ENCODE assay signal across 22 cellular contexts in the genomic region with DNA sequence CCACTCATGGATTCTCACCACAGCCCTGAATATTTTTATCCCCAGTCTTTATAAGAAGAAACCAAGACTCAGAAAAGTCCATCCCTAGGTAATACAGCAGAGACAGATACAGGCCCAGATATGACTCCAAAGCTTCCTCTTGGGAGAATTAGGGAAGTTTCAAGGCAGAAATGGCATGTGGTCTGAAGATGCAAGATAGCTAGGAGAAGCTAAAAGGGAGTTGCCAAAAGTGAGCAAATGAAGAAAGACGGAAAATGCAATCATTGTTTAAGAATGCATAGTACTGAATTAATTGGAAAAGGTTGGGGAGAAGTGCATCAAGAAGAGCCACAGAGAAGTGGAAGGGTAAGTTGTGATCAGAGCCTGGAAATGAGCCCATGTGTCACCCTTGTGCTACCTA.
DNase-seq lines count a peak whose midpoint lies in the region; ATAC-seq and TF ChIP-seq lines count a peak whose summit lies in the region.
"Had no signal": no experiment of that assay in that cellular context is flagged by ENCODE, and none has a peak within 500 bp of the region (broad histone marks: within the 10 kb centered on the region; RNA-seq: fewer than 3 reads in every experiment).

No MANE protein-coding gene starts in this region.

- POLR2A ChIA-PET in MCF 10A (lab: Yijun Ruan, JAX): interaction anchor here (0.7 to 3.2 kb wide), 6 partner anchors 16 to 105 kb away, joined by 3 to 7 read pairs (median 4); no protein-coding TSS in a partner anchor
- POLR2A ChIA-PET in activated CD4-positive, alpha-beta memory T cell treated with anti-CD3 and anti-CD28 coated beads, Interleukin-2, amount 10 ng/mL, durations not matched to agents 7 days and 5 days (lab: Charles Lee): no interaction called here

- ATAC-seq in HG02885 (IDR thresholded peaks at IDR 0.05; ENCODE audit: poor library complexity, unreplicated experiment) (no peak), HG03196 (IDR thresholded peaks at IDR 0.05; ENCODE audit: unreplicated experiment) (no peak)

- H3K27me3 ChIP-seq in breast epithelium (no peaks in the 10 kb centered on the region), mammary epithelial cell (ENCODE audit: insufficient read depth, low read length) (no peaks in the 10 kb centered on the region), osteoblast (ENCODE audit: insufficient read depth, low read length) (no peaks in the 10 kb centered on the region)

- WGBS in mammary epithelial cell (ENCODE audit: low coverage, missing lambda C conversion rate): 84% methylated on average over 1 of the region's 1 CpG

- H3K27me3 Mint-ChIP-seq in MCF 10A (ENCODE audit: insufficient read depth, unreplicated experiment): no peaks in the 10 kb centered on the region
- H3K27me3 Mint-ChIP-seq in activated CD4-positive, alpha-beta memory T cell treated with anti-CD3 and anti-CD28 coated beads, Interleukin-2, amount 10 ng/mL, durations not matched to agents 7 days and 5 days: peaks cover 16% of the 10 kb centered on the region

- H3K4me2 ChIP-seq in mammary epithelial cell (ENCODE audit: insufficient read depth, low read depth, low read length): no peak overlapping the region
- peak overlapping the region; percentile 23 for H3K4me2 ChIP-seq in osteoblast (ENCODE audit: insufficient read depth, low read length)

- DNase-seq in MCF 10A (ENCODE audit: unreplicated experiment) (no peak), breast epithelium (ENCODE audit: low spot score in 2 of 2) (no peak), NCI-H226 (peak; percentile 53), mammary epithelial cell (no peak), osteoblast (ENCODE audit: insufficient read length, low spot score, missing footprints) (no peak)
- DNase-seq in activated CD4-positive, alpha-beta memory T cell treated with anti-CD3 and anti-CD28 coated beads, Interleukin-2, amount 10 ng/mL, durations not matched to agents 7 days and 5 days: no peak
- DNase-seq: DMS53, KG1, NCI-H1105, NCI-H146, NCI-H2029 treated with DMSO at 0.1 percent for 48 hours, NCI-H2171, NCI-H524 treated with DMSO at 0.1 percent for 48 hours, NCI-H82, OCI-M1, Right ventricle myocardium superior had no signal

- TF ChIP-seq CTCF in MCF 10A (IDR thresholded peaks at IDR 0.05; ENCODE audit: unreplicated experiment) (no peak), breast epithelium (IDR thresholded peaks at IDR 0.05) (no peak), mammary epithelial cell (conservative IDR thresholded peaks at IDR 0.05 in 1 of 2, IDR thresholded peaks at IDR 0.05 in 1 of 2; ENCODE audit: extremely low read depth in 1 of 2, insufficient read depth in 1 of 2, low read depth in 1 of 2, low read length in 2 of 2) (no peak), osteoblast (IDR thresholded peaks at IDR 0.05; ENCODE audit: extremely low read depth, low read depth, low read length) (no peak)

- H3K4me1 ChIP-seq in breast epithelium: no peaks in the 10 kb centered on the region
- H3K4me1 ChIP-seq in mammary epithelial cell (ENCODE audit: insufficient read depth, low read length): peaks cover 55% of the 10 kb centered on the region
- H3K4me1 ChIP-seq in osteoblast (ENCODE audit: insufficient read depth, low read length): peaks cover 62% of the 10 kb centered on the region
- H3K4me1 ChIP-seq: HAP-1 had no signal

- H3K79me2 ChIP-seq in mammary epithelial cell (ENCODE audit: insufficient read depth, low read length) (no peaks in the 10 kb centered on the region), osteoblast (ENCODE audit: insufficient read depth, low read length) (no peaks in the 10 kb centered on the region)

- H4K20me1 ChIP-seq in mammary epithelial cell (ENCODE audit: insufficient read depth, low read length) (no peaks in the 10 kb centered on the region), osteoblast (ENCODE audit: insufficient read depth, low read length) (no peaks in the 10 kb centered on the region)

- H3K4me3 Mint-ChIP-seq in MCF 10A (ENCODE audit: unreplicated experiment): no peak overlapping the region
- no peak overlapping the region for H3K4me3 Mint-ChIP-seq in activated CD4-positive, alpha-beta memory T cell treated with anti-CD3 and anti-CD28 coated beads, Interleukin-2, amount 10 ng/mL, durations not matched to agents 7 days and 5 days
- H3K4me3 Mint-ChIP-seq: B cell, CD14-positive monocyte had no signal

- no peaks in the 10 kb centered on the region for H3K9me3 ChIP-seq in breast epithelium
- H3K9me3 ChIP-seq in mammary epithelial cell (replicated peaks; ENCODE audit: insufficient read depth, low read length): peaks cover 1% of the 10 kb centered on the region
- H3K9me3 ChIP-seq in osteoblast (ENCODE audit: low read depth, low read length): no peaks in the 10 kb centered on the region
- H3K9me3 ChIP-seq: HAP-1 had no signal

- BruUV-seq in MCF 10A (replicated peaks; lab: Mats Ljungman, UMichigan): no TSS peak
- no TSS peak for BruUV-seq in mammary epithelial cell (replicated peaks; lab: Mats Ljungman, UMichigan)

- no peak for TF ChIP-seq POLR2A in breast epithelium (IDR thresholded peaks at IDR 0.05)

- CTCF ChIA-PET in MCF 10A (lab: Yijun Ruan, JAX) (interaction anchor here (0.6 to 1.4 kb wide), 3 partner anchors 11 to 92 kb away, joined by 3 to 6 read pairs (median 3); no protein-coding TSS in a partner anchor), mammary epithelial cell (lab: Charles Lee; ENCODE audit: low non-redundant PET) (interaction anchor here (0.7 kb wide), 1 partner anchor 601 kb away, joined by 10 read pairs; no protein-coding TSS in a partner anchor)
- CTCF ChIA-PET in activated CD4-positive, alpha-beta memory T cell treated with anti-CD3 and anti-CD28 coated beads, Interleukin-2, amount 10 ng/mL, durations not matched to agents 7 days and 5 days (lab: Charles Lee): no interaction called here

- no peaks in the 10 kb centered on the region for H3K36me3 Mint-ChIP-seq in MCF 10A (ENCODE audit: insufficient read depth, unreplicated experiment)
- H3K36me3 Mint-ChIP-seq in activated CD4-positive, alpha-beta memory T cell treated with anti-CD3 and anti-CD28 coated beads, Interleukin-2, amount 10 ng/mL, durations not matched to agents 7 days and 5 days (ENCODE audit: low read depth): no peaks in the 10 kb centered on the region
- H3K36me3 Mint-ChIP-seq: CD14-positive monocyte had no signal

- H3K4me3 ChIP-seq in breast epithelium (no peak overlapping the region), mammary epithelial cell (replicated peaks in 1 of 3; ENCODE audit: insufficient read depth in 1 of 3, low read depth in 2 of 3, low read length in 3 of 3) (no peak overlapping the region), osteoblast (ENCODE audit: insufficient read depth, low read length) (no peak overlapping the region)
- H3K4me3 ChIP-seq: HAP-1 had no signal

- H2AFZ ChIP-seq in mammary epithelial cell (ENCODE audit: low read depth, low read length) (peak overlapping the region; percentile 26), osteoblast (ENCODE audit: low read length) (no peak overlapping the region)

- H3K9ac ChIP-seq in mammary epithelial cell (ENCODE audit: insufficient read depth, low read length): no peak overlapping the region

- H3K27ac Mint-ChIP-seq in MCF 10A (ENCODE audit: low read depth, unreplicated experiment): peak overlapping the region; percentile 89
- H3K27ac Mint-ChIP-seq in activated CD4-positive, alpha-beta memory T cell treated with anti-CD3 and anti-CD28 coated beads, Interleukin-2, amount 10 ng/mL, durations not matched to agents 7 days and 5 days: no peak overlapping the region
- H3K27ac Mint-ChIP-seq: B cell had no signal

- in situ Hi-C loops in mammary epithelial cell (cut with MboI; ENCODE audit: low sequenced_read_pairs in 2 of 2): no loop called here

- H3K36me3 ChIP-seq in breast epithelium: no peaks in the 10 kb centered on the region
- no peaks in the 10 kb centered on the region for H3K36me3 ChIP-seq in mammary epithelial cell (ENCODE audit: insufficient read depth, low read length)
- no peaks in the 10 kb centered on the region for H3K36me3 ChIP-seq in osteoblast (ENCODE audit: insufficient read depth, low read length)
- H3K36me3 ChIP-seq: HAP-1 had no signal

- no peaks in the 10 kb centered on the region for H3K9me3 Mint-ChIP-seq in MCF 10A (ENCODE audit: unreplicated experiment)
- no peaks in the 10 kb centered on the region for H3K9me3 Mint-ChIP-seq in activated CD4-positive, alpha-beta memory T cell treated with anti-CD3 and anti-CD28 coated beads, Interleukin-2, amount 10 ng/mL, durations not matched to agents 7 days and 5 days

- peaks cover 52% of the 10 kb centered on the region for H3K4me1 Mint-ChIP-seq in MCF 10A (ENCODE audit: insufficient read depth, unreplicated experiment)
- no peaks in the 10 kb centered on the region for H3K4me1 Mint-ChIP-seq in activated CD4-positive, alpha-beta memory T cell treated with anti-CD3 and anti-CD28 coated beads, Interleukin-2, amount 10 ng/mL, durations not matched to agents 7 days and 5 days
- H3K4me1 Mint-ChIP-seq: B cell, CD14-positive monocyte had no signal

- intact Hi-C loops in MCF 10A (cut with micrococcal nuclease) (no loop called here), breast epithelium (cut with DNase I; ENCODE audit: low total_unique reads) (no loop called here), mammary epithelial cell (cut with micrococcal nuclease) (no loop called here)

- dilution Hi-C loops in mammary epithelial cell (cut with HindIII; ENCODE audit: low sequenced_read_pairs): no loop called here

- H3K27ac ChIP-seq in breast epithelium (no peak overlapping the region), mammary epithelial cell (ENCODE audit: insufficient read depth, low read depth, low read length) (peak overlapping the region; percentile 2), osteoblast (ENCODE audit: low read depth, low read length) (peak overlapping the region; percentile 65)
- H3K27ac ChIP-seq: 22Rv1 had no signal

Comparison
In these comparisons a context has a peak if more than half of its experiments do, and no peak if none do; other contexts are left out.
1. H3K27ac ChIP-seq: peak in mammary epithelial cell (single experiment) and osteoblast (single experiment); none in breast epithelium (0 of 2).